16 cellular contexts compared by ENCODE assay signal in genomic region chr4:140140566-140140965, GRCh38.
"Had no signal": no experiment of that assay in that cellular context is flagged by ENCODE, and none has a peak within 500 bp of the region (broad histone marks: within the 10 kb centered on the region; RNA-seq: fewer than 3 reads in every experiment).

No MANE protein-coding gene starts in this region.

- H3K9me3 ChIP-seq: ascending aorta, testis had no signal

- H3K4me1 Mint-ChIP-seq: natural killer cell had no signal

- H3K27me3 ChIP-seq: ascending aorta, cardiac muscle cell, testis had no signal

- H3K27ac ChIP-seq: ascending aorta, cardiac muscle cell, testis had no signal

- H3K4me3 Mint-ChIP-seq: activated CD8-positive, alpha-beta T cell treated with anti-CD3 and anti-CD28 coated beads, Interleukin-2, amount 10 ng/mL, durations not matched to agents 7 days and 5 days; activated naive CD8-positive, alpha-beta T cell treated with anti-CD3 and anti-CD28 coated beads, Interleukin-2, amount 50 U/mL, for 24 hours; natural killer cell; WTC11 had no signal

- H3K9me3 Mint-ChIP-seq: activated naive CD8-positive, alpha-beta T cell treated with anti-CD3 and anti-CD28 coated beads, Interleukin-2, amount 50 U/mL, for 24 hours; natural killer cell; WTC11 had no signal

- H3K4me3 ChIP-seq: ascending aorta, cardiac muscle cell, lung, testis had no signal

- DNase-seq: activated CD4-positive, alpha-beta T cell treated with anti-CD3 and anti-CD28 coated beads for 48 hours; activated CD8-positive, alpha-beta T cell treated with anti-CD3 and anti-CD28 coated beads, Interleukin-2, amount 10 ng/mL, durations not matched to agents 7 days and 5 days; activated naive CD4-positive, alpha-beta T cell treated with Interleukin-2 at 50 U/mL for 16 hours; activated naive CD8-positive, alpha-beta T cell treated with anti-CD3 and anti-CD28 coated beads, Interleukin-2, amount 50 U/mL, for 24 hours; hypothalamus; kidney glomerular epithelial cell; natural killer cell; nucleus accumbens; stimulated activated CD4-positive, alpha-beta T cell treated with anti-CD3 and anti-CD28 coated beads, Interleukin-12 subunit alpha, Interleukin-12 subunit beta, amount 100 ng/mL, for 4 hours; stimulated activated naive CD4-positive, alpha-beta T cell treated with Interleukin-2 at 50 U/mL for 16 hours; T-helper 1 cell; testis had no signal

- H3K4me1 ChIP-seq: ascending aorta had no signal

- H3K36me3 ChIP-seq: ascending aorta, cardiac muscle cell had no signal

- H3K27ac Mint-ChIP-seq: activated CD8-positive, alpha-beta T cell treated with anti-CD3 and anti-CD28 coated beads, Interleukin-2, amount 10 ng/mL, durations not matched to agents 7 days and 5 days; activated naive CD8-positive, alpha-beta T cell treated with anti-CD3 and anti-CD28 coated beads, Interleukin-2, amount 50 U/mL, for 24 hours; natural killer cell; WTC11 had no signal

- H3K36me3 Mint-ChIP-seq: natural killer cell had no signal
